ENCODE assay signal across 14 cellular contexts in genomic region chr4:71217688-71218087, GRCh38.
A peak's percentile ranks its signal among the peaks of the same experiment; 100 is the strongest.
DNase-seq lines count a peak whose midpoint lies in the region; TF ChIP-seq lines count a peak whose summit lies in the region.
"Had no signal": no experiment of that assay in that cellular context is flagged by ENCODE, and none has a peak within 500 bp of the region (broad histone marks: within the 10 kb centered on the region; RNA-seq: fewer than 3 reads in every experiment).

No MANE protein-coding gene starts in this region.

- peak; percentile 18 for DNase-seq in AG08395 (ENCODE audit: low spot score)
- peak; percentile 34 for DNase-seq in GM03348 (ENCODE audit: low spot score)
- no peak for DNase-seq in chondrocyte (ENCODE audit: low spot score)
- no peak for DNase-seq in nephron progenitor cell
- no peak for DNase-seq in stimulated activated CD4-positive, alpha-beta T cell treated with anti-CD3 and anti-CD28 coated beads, Interleukin-4, amount 100 ng/mL, for 4 hours
- DNase-seq in activated CD8-positive, alpha-beta memory T cell treated with anti-CD3 and anti-CD28 coated beads, Interleukin-2, amount 50 U/mL, for 48 hours, result no peak
- DNase-seq in NCI-H1436 treated with DMSO at 0.1 percent for 48 hours (lab: John Stamatoyannopoulos, UW), result no peak
- DNase-seq: CD8-positive, alpha-beta memory T cell; DMS 273 treated with DMSO at 0.1 percent for 48 hours; EL; H7; NCI-H1436; NCI-H2081; NCI-H524 had no signal

- H3K9me3 Mint-ChIP-seq in chondrocyte (ENCODE audit: low read depth), result peaks cover 4% of the 10 kb centered on the region
- no peaks in the 10 kb centered on the region for H3K9me3 Mint-ChIP-seq in nephron progenitor cell

- TF ChIP-seq CTCF in chondrocyte (IDR thresholded peaks at IDR 0.05) (no peak), nephron progenitor cell (IDR thresholded peaks at IDR 0.05) (no peak)

- no peak overlapping the region for H3K4me3 Mint-ChIP-seq in chondrocyte (ENCODE audit: unreplicated experiment)
- H3K4me3 Mint-ChIP-seq in nephron progenitor cell, result no peak overlapping the region
- H3K4me3 Mint-ChIP-seq: CD8-positive, alpha-beta memory T cell had no signal

- peak overlapping the region; percentile 65 for H3K27ac Mint-ChIP-seq in chondrocyte (ENCODE audit: unreplicated experiment)
- peak overlapping the region; percentile 66 for H3K27ac Mint-ChIP-seq in nephron progenitor cell

- H3K4me1 Mint-ChIP-seq in chondrocyte (ENCODE audit: low read depth) (peaks cover 17% of the 10 kb centered on the region), nephron progenitor cell (no peaks in the 10 kb centered on the region)

- H3K36me3 Mint-ChIP-seq in chondrocyte (ENCODE audit: low read depth) (peaks cover 2% of the 10 kb centered on the region), nephron progenitor cell (ENCODE audit: low read depth) (no peaks in the 10 kb centered on the region)

- H3K27me3 Mint-ChIP-seq in chondrocyte (ENCODE audit: low read depth) (no peaks in the 10 kb centered on the region), nephron progenitor cell (ENCODE audit: low read depth, poor library complexity) (peaks cover 4% of the 10 kb centered on the region)

Comparison
In these comparisons a context has a peak if more than half of its experiments do, and no peak if none do; other contexts are left out.
1. DNase-seq: peak in AG08395 (single experiment) and GM03348 (single experiment); none in chondrocyte (single experiment), nephron progenitor cell (single experiment), stimulated activated CD4-positive, alpha-beta T cell treated with anti-CD3 and anti-CD28 coated beads, Interleukin-4, amount 100 ng/mL, for 4 hours (0 of 2), activated CD8-positive, alpha-beta memory T cell treated with anti-CD3 and anti-CD28 coated beads, Interleukin-2, amount 50 U/mL, for 48 hours (single experiment) and NCI-H1436 treated with DMSO at 0.1 percent for 48 hours (single experiment).